Comparison of ENCODE assay signal across 1 cellular context in genomic region chr1:212560933-212561460, GRCh38.
TF ChIP-seq lines count a peak whose summit lies in the region.

No MANE protein-coding gene starts in this region.

TF ChIP-seq in SK-N-SH, 30 proteins besides CTCF, POLR2A, EP300 and RAD21 (continued from another document):
- TF ChIP-seq ZBTB33 (IDR thresholded peaks at IDR 0.05; ENCODE audit: borderline replicate concordance, low read depth) (no peak), RCOR1 (IDR thresholded peaks at IDR 0.05; ENCODE audit: low read length) (no peak), USF2 (IDR thresholded peaks at IDR 0.05; ENCODE audit: borderline replicate concordance, low read depth, low read length) (no peak), NFIC (IDR thresholded peaks at IDR 0.05; ENCODE audit: borderline replicate concordance) (no peak), PBX3 (IDR thresholded peaks at IDR 0.05) (no peak)
